Comparison of ENCODE assay signal across 33 cellular contexts in genomic region chr18:22902093-22902492, GRCh38.
"Had no signal": no experiment of that assay in that cellular context is flagged by ENCODE, and none has a peak within 500 bp of the region (broad histone marks: within the 10 kb centered on the region; RNA-seq: fewer than 3 reads in every experiment).

No MANE protein-coding gene starts in this region.

- DNase-seq: activated effector memory CD4-positive, alpha-beta T cell treated with anti-CD3 and anti-CD28 coated beads, Interleukin-2, amount 50 U/mL, for 16 hours; activated effector memory CD4-positive, alpha-beta T cell treated with Interleukin-2 at 50 U/mL for 16 hours; activated gamma-delta T cell; activated gamma-delta T cell treated with Interleukin-2 at 50 U/mL for 16 hours; activated naive CD4-positive, alpha-beta T cell; activated naive CD4-positive, alpha-beta T cell treated with anti-CD3 and anti-CD28 coated beads for 36 hours; activated naive CD4-positive, alpha-beta T cell treated with anti-CD3 and anti-CD28 coated beads, Interleukin-2, amount 10 ng/mL, durations not matched to agents 7 days and 5 days; activated naive CD4-positive, alpha-beta T cell treated with anti-CD3 and anti-CD28 coated beads, Interleukin-2, amount 50 U/mL, for 16 hours; activated naive CD4-positive, alpha-beta T cell treated with Interleukin-2 at 50 U/mL for 16 hours; activated naive CD8-positive, alpha-beta T cell treated with anti-CD3 and anti-CD28 coated beads for 36 hours; activated naive CD8-positive, alpha-beta T cell treated with anti-CD3 and anti-CD28 coated beads, Interleukin-2, amount 10 ng/mL, durations not matched to agents 7 days and 5 days; activated naive CD8-positive, alpha-beta T cell treated with anti-CD3 and anti-CD28 coated beads, Interleukin-2, amount 50 U/mL, for 24 hours; activated T-cell treated with anti-CD3 and anti-CD28 coated beads for 4 hours; activated T-cell treated with anti-CD3 and anti-CD28 coated beads, Interleukin-2, amount 50 U/mL, for 1 hour; activated T-cell treated with anti-CD3 and anti-CD28 coated beads, Interleukin-2, amount 50 U/mL, for 24 hours; activated T-cell treated with anti-CD3 and anti-CD28 coated beads, Interleukin-2, amount 50 U/mL, for 4 hours; activated T-cell treated with anti-CD3 and anti-CD28 coated beads, Interleukin-2, amount 50 U/mL, for 48 hours; activated T-cell treated with anti-CD3 and anti-CD28 coated beads, Interleukin-2, amount 50 U/mL, for 72 hours; amniotic stem cell; amygdala; anterior cingulate cortex; aorta; brain microvascular endothelial cell; caudate nucleus; central memory CD4-positive, alpha-beta T cell; cerebellar nuclear complex had no signal

- FAIRE-seq: astrocyte, bronchial epithelial cell had no signal

- H3K36me3 ChIP-seq: adrenal gland, ascending aorta, brain microvascular endothelial cell, cardiac muscle cell had no signal

- H3K9me3 ChIP-seq: adrenal gland, ascending aorta had no signal

- H3K4me3 ChIP-seq: adrenal gland, ascending aorta, cardiac muscle cell had no signal

- H3K27ac ChIP-seq: adrenal gland, ascending aorta, brain microvascular endothelial cell, cardiac muscle cell had no signal

- H3K4me1 ChIP-seq: adrenal gland, ascending aorta had no signal

- H3K27me3 ChIP-seq: adrenal gland, ascending aorta, brain microvascular endothelial cell, cardiac muscle cell had no signal

- ATAC-seq: activated naive CD4-positive, alpha-beta T cell treated with anti-CD3 and anti-CD28 coated beads, Interleukin-2, amount 50 U/mL, for 72 hours; activated naive CD8-positive, alpha-beta T cell treated with anti-CD3 and anti-CD28 coated beads, Interleukin-2, amount 50 U/mL, for 24 hours; activated T-cell treated with anti-CD3 and anti-CD28 coated beads, Interleukin-2, amount 50 U/mL, for 4 hours; activated T-cell treated with anti-CD3 and anti-CD28 coated beads, Interleukin-2, amount 50 U/mL, for 72 hours; activated T-helper 17 cell treated with anti-CD3 and anti-CD28 coated beads, Interleukin-2, amount 50 U/mL, for 72 hours had no signal
